1 cellular context compared by ENCODE assay signal in genomic region chr6:33198159-33198852, GRCh38.
TF ChIP-seq lines count a peak whose summit lies in the region.

No MANE protein-coding gene starts in this region.

TF ChIP-seq in A549, 52 proteins besides CTCF, POLR2A, EP300 and RAD21 (continued from another document):
- TF ChIP-seq, protein P1, sequence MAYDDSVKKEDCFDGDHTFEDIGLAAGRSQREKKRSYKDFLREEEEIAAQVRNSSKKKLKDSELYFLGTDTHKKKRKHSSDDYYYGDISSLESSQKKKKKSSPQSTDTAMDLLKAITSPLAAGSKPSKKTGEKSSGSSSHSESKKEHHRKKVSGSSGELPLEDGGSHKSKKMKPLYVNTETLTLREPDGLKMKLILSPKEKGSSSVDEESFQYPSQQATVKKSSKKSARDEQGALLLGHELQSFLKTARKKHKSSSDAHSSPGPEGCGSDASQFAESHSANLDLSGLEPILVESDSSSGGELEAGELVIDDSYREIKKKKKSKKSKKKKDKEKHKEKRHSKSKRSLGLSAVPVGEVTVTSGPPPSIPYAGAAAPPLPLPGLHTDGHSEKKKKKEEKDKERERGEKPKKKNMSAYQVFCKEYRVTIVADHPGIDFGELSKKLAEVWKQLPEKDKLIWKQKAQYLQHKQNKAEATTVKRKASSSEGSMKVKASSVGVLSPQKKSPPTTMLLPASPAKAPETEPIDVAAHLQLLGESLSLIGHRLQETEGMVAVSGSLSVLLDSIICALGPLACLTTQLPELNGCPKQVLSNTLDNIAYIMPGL (CRISPR knock-in tag; IDR thresholded peaks at IDR 0.05; ENCODE audit: borderline replicate concordance), result no peak
- no peak for TF ChIP-seq RARB (CRISPR knock-in tag; IDR thresholded peaks at IDR 0.05)
- TF ChIP-seq POLR2AphosphoS2 (conservative IDR thresholded peaks at IDR 0.05; ENCODE audit: low read length), result no peak
- TF ChIP-seq, protein P2, sequence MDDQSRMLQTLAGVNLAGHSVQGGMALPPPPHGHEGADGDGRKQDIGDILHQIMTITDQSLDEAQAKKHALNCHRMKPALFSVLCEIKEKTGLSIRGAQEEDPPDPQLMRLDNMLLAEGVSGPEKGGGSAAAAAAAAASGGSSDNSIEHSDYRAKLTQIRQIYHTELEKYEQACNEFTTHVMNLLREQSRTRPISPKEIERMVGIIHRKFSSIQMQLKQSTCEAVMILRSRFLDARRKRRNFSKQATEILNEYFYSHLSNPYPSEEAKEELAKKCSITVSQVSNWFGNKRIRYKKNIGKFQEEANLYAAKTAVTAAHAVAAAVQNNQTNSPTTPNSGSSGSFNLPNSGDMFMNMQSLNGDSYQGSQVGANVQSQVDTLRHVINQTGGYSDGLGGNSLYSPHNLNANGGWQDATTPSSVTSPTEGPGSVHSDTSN (IDR thresholded peaks at IDR 0.05), result no peak
- no peak for TF ChIP-seq KDM1A (IDR thresholded peaks at IDR 0.05; ENCODE audit: low read depth)
- TF ChIP-seq FOXS1 (CRISPR knock-in tag; IDR thresholded peaks at IDR 0.05), result no peak
- no peak for TF ChIP-seq NFE2L2 (conservative IDR thresholded peaks at IDR 0.05; ENCODE audit: low read length)
- no peak for TF ChIP-seq HDAC2 (IDR thresholded peaks at IDR 0.05)
- no peak for TF ChIP-seq NPAS2 (CRISPR knock-in tag; IDR thresholded peaks at IDR 0.05; ENCODE audit: borderline replicate concordance)
